8 cellular contexts compared by ENCODE assay signal in the genomic region with DNA sequence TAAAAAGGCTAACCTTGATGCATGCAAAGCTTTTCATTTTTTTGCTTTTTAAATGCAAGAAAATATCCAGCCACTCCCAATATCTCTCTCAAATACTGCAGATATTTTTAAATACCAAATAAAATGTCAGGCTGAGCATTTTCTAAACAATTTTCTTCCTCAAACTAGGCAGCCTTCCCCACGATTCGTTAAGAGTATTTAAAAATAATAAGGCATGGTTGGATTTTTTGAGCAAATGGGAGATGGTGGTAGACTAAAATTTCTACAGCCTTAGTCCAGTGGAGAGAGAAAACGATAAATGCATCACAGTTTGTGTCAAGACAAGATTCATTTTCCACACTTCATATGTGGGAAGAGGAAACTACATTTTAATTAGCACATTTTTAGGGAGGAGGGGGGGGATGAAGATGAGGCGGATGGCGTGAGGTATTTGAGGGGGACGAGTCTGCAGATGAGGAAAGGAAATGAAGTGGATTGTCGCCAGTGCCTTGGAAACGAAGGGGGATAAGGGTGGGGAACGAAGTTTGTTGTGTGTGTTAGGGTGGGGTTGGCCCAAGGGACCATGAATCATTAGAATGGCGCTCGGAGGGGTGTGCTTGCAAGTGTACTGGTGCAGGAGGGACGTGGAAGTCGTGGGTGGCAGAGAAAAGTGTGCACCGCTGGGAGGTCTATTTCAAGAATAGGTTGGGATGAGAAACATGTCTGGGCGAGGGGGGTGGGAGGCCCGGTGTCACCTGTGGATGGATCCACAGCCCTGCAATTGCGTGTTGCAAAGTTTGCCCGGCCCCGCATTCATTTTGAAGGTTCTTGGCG.
DNase-seq lines count a peak whose midpoint lies in the region; ATAC-seq and TF ChIP-seq lines count a peak whose summit lies in the region.

No MANE protein-coding gene starts in this region.

- H3K4me3 ChIP-seq in OCI-LY3 (ENCODE audit: low read length) (peak overlapping the region; percentile 95), epithelial cell of esophagus (ENCODE audit: low read length) (peak overlapping the region; percentile 72), mucosa of rectum (ENCODE audit: low read length in 2 of 2) (peak overlapping the region; percentile 70 to 90)

- peak overlapping the region; percentile 2; the same call in 1 of the 2 replicates for H2AFZ ChIP-seq in OCI-LY3 (ENCODE audit: low read depth, low read length)

- H4K20me1 ChIP-seq in OCI-LY3 (ENCODE audit: insufficient read depth, low read length): 0 out of 2 replicates have a peak, but pooled peaks cover 2% of the 10 kb centered on the region

- no peaks in the 10 kb centered on the region for H3K9me3 ChIP-seq in OCI-LY3 (ENCODE audit: insufficient read depth, low read length)
- H3K9me3 ChIP-seq in mucosa of rectum (ENCODE audit: control insufficient read depth in 2 of 2, low read length in 2 of 2): no peaks in the 10 kb centered on the region

- peak overlapping the region; percentile 91 for H3K4me2 ChIP-seq in OCI-LY3 (ENCODE audit: low read length)

- DNase-seq in ELR (ENCODE audit: low read depth): peak; percentile 79
- DNase-seq in epithelial cell of esophagus (ENCODE audit: low read depth): peak; percentile 49
- DNase-seq in GF-D8 (lab: John Stamatoyannopoulos, UW): no peak
- no peak for DNase-seq in AML-193 (lab: John Stamatoyannopoulos, UW)

- H3K79me2 ChIP-seq in OCI-LY3 (ENCODE audit: low read length): no peaks in the 10 kb centered on the region

- H3K4me1 ChIP-seq in OCI-LY3 (ENCODE audit: low read length): peaks cover 35% of the 10 kb centered on the region
- peaks cover 34 to 53% of the 10 kb centered on the region in 2 donors for H3K4me1 ChIP-seq in mucosa of rectum (ENCODE audit: control insufficient read depth in 2 of 2, insufficient read depth in 2 of 2, low read length in 2 of 2)

- H3K27ac ChIP-seq in OCI-LY3 (ENCODE audit: low read length): no peak overlapping the region
- H3K27ac ChIP-seq in mucosa of rectum (ENCODE audit: low read depth in 2 of 2, low read length in 2 of 2): peak overlapping the region; percentile 87 to 91

- TF ChIP-seq CTCF in OCI-LY3 (IDR thresholded peaks at IDR 0.05; ENCODE audit: low read depth, low read length) (no peak), epithelial cell of esophagus (IDR thresholded peaks at IDR 0.05; ENCODE audit: insufficient read depth, low read depth, low read length, missing control alignments) (no peak)

- ATAC-seq in HG03469 (IDR thresholded peaks at IDR 0.05; ENCODE audit: unreplicated experiment) (no peak), GM21619 (IDR thresholded peaks at IDR 0.05; ENCODE audit: unreplicated experiment) (no peak)

- H3K9ac ChIP-seq in OCI-LY3 (ENCODE audit: low read length): peak overlapping the region; percentile 63
- peak overlapping the region; percentile 66 to 84 for H3K9ac ChIP-seq in mucosa of rectum (ENCODE audit: low read depth in 1 of 2, low read length in 2 of 2)

- H3K27me3 ChIP-seq in OCI-LY3 (ENCODE audit: low read depth, low read length): peaks cover 19% of the 10 kb centered on the region
- no peaks in the 10 kb centered on the region for H3K27me3 ChIP-seq in mucosa of rectum (ENCODE audit: control insufficient read depth in 2 of 2, insufficient read depth in 2 of 2, low read length in 2 of 2)

- no peaks in the 10 kb centered on the region for H3K36me3 ChIP-seq in OCI-LY3 (replicated peaks; ENCODE audit: low read depth, low read length)
- no peaks in the 10 kb centered on the region for H3K36me3 ChIP-seq in mucosa of rectum (ENCODE audit: control insufficient read depth in 2 of 2, insufficient read depth in 2 of 2, low read length in 2 of 2)

Comparison
In these comparisons a context has a peak if more than half of its experiments do, and no peak if none do; other contexts are left out.
1. DNase-seq: peak in ELR (single experiment) and epithelial cell of esophagus (single experiment); none in GF-D8 (single experiment) and AML-193 (0 of 2).
2. Peak in every context shown above with its lines, with median percentiles within 50 percentile points of each other: H3K4me3 ChIP-seq.